In the genomic region with DNA sequence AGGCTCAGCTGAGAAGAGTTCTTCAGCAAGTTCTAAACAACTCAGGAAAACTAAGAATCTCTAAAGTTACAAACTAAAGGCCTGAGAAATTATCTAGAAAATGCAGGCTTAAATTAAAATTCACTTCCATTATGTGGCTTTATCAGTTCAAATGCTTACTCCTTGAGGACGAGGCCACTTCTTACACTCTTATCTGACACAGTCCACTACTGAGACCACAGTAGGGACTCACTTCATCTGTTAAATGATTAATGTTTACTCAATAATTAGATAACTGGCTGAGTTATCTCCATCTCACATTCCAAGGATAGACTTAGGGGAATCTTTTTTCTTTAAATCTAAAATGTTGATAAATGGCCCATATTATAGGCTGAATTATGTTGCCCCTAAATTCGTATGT, we compare ENCODE assay signal across 1 cellular context.
A peak's percentile ranks its signal among the peaks of the same experiment; 100 is the strongest.
TF ChIP-seq lines count a peak whose summit lies in the region.

No MANE protein-coding gene starts in this region.

TF ChIP-seq in K562, 482 proteins besides CTCF, POLR2A, EP300 and RAD21 (continued from another document):
- TF ChIP-seq, protein P1, sequence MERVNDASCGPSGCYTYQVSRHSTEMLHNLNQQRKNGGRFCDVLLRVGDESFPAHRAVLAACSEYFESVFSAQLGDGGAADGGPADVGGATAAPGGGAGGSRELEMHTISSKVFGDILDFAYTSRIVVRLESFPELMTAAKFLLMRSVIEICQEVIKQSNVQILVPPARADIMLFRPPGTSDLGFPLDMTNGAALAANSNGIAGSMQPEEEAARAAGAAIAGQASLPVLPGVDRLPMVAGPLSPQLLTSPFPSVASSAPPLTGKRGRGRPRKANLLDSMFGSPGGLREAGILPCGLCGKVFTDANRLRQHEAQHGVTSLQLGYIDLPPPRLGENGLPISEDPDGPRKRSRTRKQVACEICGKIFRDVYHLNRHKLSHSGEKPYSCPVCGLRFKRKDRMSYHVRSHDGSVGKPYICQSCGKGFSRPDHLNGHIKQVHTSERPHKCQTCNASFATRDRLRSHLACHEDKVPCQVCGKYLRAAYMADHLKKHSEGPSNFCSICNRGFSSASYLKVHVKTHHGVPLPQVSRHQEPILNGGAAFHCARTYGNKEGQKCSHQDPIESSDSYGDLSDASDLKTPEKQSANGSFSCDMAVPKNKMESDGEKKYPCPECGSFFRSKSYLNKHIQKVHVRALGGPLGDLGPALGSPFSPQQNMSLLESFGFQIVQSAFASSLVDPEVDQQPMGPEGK (CRISPR knock-in tag; IDR thresholded peaks at IDR 0.05; ENCODE audit: borderline replicate concordance) = no peak
- TF ChIP-seq KDM1A (IDR thresholded peaks at IDR 0.05) = 0 out of 4 replicates have a peak, but pooled peaks of 1 of the 2 experiments have one; percentile 13
- peak; percentile 29; the same call in 1 of the 2 replicates for TF ChIP-seq ZFX (CRISPR knock-in tag; IDR thresholded peaks at IDR 0.05)
- no peak for TF ChIP-seq FOSL1 (tag; conservative IDR thresholded peaks at IDR 0.05)
- TF ChIP-seq, protein P2, sequence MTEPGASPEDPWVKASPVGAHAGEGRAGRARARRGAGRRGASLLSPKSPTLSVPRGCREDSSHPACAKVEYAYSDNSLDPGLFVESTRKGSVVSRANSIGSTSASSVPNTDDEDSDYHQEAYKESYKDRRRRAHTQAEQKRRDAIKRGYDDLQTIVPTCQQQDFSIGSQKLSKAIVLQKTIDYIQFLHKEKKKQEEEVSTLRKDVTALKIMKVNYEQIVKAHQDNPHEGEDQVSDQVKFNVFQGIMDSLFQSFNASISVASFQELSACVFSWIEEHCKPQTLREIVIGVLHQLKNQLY (CRISPR knock-in tag; conservative IDR thresholded peaks at IDR 0.05) = no peak
- no peak for TF ChIP-seq NONO (IDR thresholded peaks at IDR 0.05; ENCODE audit: low read depth in 2 of 2, low read length in 1 of 2)
- no peak for TF ChIP-seq ZNF75A (CRISPR knock-in tag; IDR thresholded peaks at IDR 0.05)
- peak; percentile 71 for TF ChIP-seq ARID1B (IDR thresholded peaks at IDR 0.05)
- TF ChIP-seq, protein P3, sequence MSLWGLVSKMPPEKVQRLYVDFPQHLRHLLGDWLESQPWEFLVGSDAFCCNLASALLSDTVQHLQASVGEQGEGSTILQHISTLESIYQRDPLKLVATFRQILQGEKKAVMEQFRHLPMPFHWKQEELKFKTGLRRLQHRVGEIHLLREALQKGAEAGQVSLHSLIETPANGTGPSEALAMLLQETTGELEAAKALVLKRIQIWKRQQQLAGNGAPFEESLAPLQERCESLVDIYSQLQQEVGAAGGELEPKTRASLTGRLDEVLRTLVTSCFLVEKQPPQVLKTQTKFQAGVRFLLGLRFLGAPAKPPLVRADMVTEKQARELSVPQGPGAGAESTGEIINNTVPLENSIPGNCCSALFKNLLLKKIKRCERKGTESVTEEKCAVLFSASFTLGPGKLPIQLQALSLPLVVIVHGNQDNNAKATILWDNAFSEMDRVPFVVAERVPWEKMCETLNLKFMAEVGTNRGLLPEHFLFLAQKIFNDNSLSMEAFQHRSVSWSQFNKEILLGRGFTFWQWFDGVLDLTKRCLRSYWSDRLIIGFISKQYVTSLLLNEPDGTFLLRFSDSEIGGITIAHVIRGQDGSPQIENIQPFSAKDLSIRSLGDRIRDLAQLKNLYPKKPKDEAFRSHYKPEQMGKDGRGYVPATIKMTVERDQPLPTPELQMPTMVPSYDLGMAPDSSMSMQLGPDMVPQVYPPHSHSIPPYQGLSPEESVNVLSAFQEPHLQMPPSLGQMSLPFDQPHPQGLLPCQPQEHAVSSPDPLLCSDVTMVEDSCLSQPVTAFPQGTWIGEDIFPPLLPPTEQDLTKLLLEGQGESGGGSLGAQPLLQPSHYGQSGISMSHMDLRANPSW (CRISPR knock-in tag; IDR thresholded peaks at IDR 0.05) = no peak
- no peak for TF ChIP-seq NFYB (IDR thresholded peaks at IDR 0.05; ENCODE audit: extremely low read depth, insufficient read length)
- TF ChIP-seq SMARCA4 (IDR thresholded peaks at IDR 0.05) = peak; percentile 41; the same call in 1 of the 2 replicates
- no peak for TF ChIP-seq ZBTB1 (CRISPR knock-in tag; IDR thresholded peaks at IDR 0.05; ENCODE audit: borderline replicate concordance, low read depth)
- no peak for TF ChIP-seq TRIM28 (IDR thresholded peaks at IDR 0.05)
- TF ChIP-seq PHB2 (IDR thresholded peaks at IDR 0.05; ENCODE audit: low read depth) = no peak
- TF ChIP-seq ELF2 (CRISPR knock-in tag; IDR thresholded peaks at IDR 0.05) = no peak
- no peak for TF ChIP-seq TCF7L2 (IDR thresholded peaks at IDR 0.05; ENCODE audit: low read depth, low read length)
- TF ChIP-seq CREM (IDR thresholded peaks at IDR 0.05; ENCODE audit: low read depth) = no peak
- TF ChIP-seq, protein P4, sequence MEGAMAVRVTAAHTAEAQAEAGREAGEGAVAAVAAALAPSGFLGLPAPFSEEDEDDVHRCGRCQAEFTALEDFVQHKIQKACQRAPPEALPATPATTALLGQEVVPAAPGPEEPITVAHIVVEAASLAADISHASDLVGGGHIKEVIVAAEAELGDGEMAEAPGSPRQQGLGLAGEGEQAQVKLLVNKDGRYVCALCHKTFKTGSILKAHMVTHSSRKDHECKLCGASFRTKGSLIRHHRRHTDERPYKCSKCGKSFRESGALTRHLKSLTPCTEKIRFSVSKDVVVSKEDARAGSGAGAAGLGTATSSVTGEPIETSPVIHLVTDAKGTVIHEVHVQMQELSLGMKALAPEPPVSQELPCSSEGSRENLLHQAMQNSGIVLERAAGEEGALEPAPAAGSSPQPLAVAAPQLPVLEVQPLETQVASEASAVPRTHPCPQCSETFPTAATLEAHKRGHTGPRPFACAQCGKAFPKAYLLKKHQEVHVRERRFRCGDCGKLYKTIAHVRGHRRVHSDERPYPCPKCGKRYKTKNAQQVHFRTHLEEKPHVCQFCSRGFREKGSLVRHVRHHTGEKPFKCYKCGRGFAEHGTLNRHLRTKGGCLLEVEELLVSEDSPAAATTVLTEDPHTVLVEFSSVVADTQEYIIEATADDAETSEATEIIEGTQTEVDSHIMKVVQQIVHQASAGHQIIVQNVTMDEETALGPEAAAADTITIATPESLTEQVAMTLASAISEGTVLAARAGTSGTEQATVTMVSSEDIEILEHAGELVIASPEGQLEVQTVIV (CRISPR knock-in tag; IDR thresholded peaks at IDR 0.05; ENCODE audit: borderline replicate concordance) = no peak
- peak; percentile 54 for TF ChIP-seq TCF3 (CRISPR knock-in tag; IDR thresholded peaks at IDR 0.05)
- no peak for TF ChIP-seq TAF1 (IDR thresholded peaks at IDR 0.05; ENCODE audit: control insufficient read depth, extremely low read depth, insufficient read depth, low read length, severe bottlenecking)
- no peak for TF ChIP-seq SMAD1 (IDR thresholded peaks at IDR 0.05; ENCODE audit: low read depth, low read length, partially characterized antibody)
- peak; percentile 75 for TF ChIP-seq MEIS2 (IDR thresholded peaks at IDR 0.05; ENCODE audit: partially characterized antibody)
- no peak for TF ChIP-seq ZNF3 (CRISPR knock-in tag; IDR thresholded peaks at IDR 0.05)
